ENCODE assay signal across 1 cellular context in genomic region chr21:42669069-42669468, GRCh38.
TF ChIP-seq lines count a peak whose summit lies in the region.

No MANE protein-coding gene starts in this region.

TF ChIP-seq in HEK293, 187 proteins besides CTCF, POLR2A, EP300 and RAD21 (continued from another document):
- TF ChIP-seq ZNF211 (tag by site-specific recombination; IDR thresholded peaks at IDR 0.05; ENCODE audit: low read depth) (no peak), ZNF10 (tag by site-specific recombination; IDR thresholded peaks at IDR 0.05) (no peak), ZBTB17 (tag by site-specific recombination; IDR thresholded peaks at IDR 0.05) (no peak), SALL2 (tag by site-specific recombination; IDR thresholded peaks at IDR 0.05; ENCODE audit: borderline replicate concordance) (no peak), ZNF214 (tag by site-specific recombination; IDR thresholded peaks at IDR 0.05; ENCODE audit: borderline replicate concordance) (no peak), ZNF18 (tag by site-specific recombination; IDR thresholded peaks at IDR 0.05) (no peak), GLIS1 (tag by site-specific recombination; IDR thresholded peaks at IDR 0.05) (peak; percentile 78), ZNF132 (tag by site-specific recombination; IDR thresholded peaks at IDR 0.05; ENCODE audit: borderline replicate concordance) (no peak), ZNF302 (tag by site-specific recombination; IDR thresholded peaks at IDR 0.05; ENCODE audit: low read depth) (no peak), HIC1 (tag by site-specific recombination; IDR thresholded peaks at IDR 0.05) (no peak), ZNF23 (tag by site-specific recombination; IDR thresholded peaks at IDR 0.05; ENCODE audit: borderline replicate concordance) (no peak), ZNF768 (tag by site-specific recombination; IDR thresholded peaks at IDR 0.05) (no peak), OSR2 (tag by site-specific recombination; IDR thresholded peaks at IDR 0.05) (peak; percentile 33; the same call in 1 of the 2 replicates), KLF9 (tag by site-specific recombination; IDR thresholded peaks at IDR 0.05; ENCODE audit: low read depth) (no peak), ZNF707 (tag by site-specific recombination; IDR thresholded peaks at IDR 0.05) (no peak), OVOL3 (tag by site-specific recombination; IDR thresholded peaks at IDR 0.05) (no peak), ZSCAN30 (tag by site-specific recombination; IDR thresholded peaks at IDR 0.05) (no peak), ZNF629 (tag by site-specific recombination; IDR thresholded peaks at IDR 0.05) (0 out of 2 replicates have a peak, but pooled peaks have one; percentile 7)
